Comparison of ENCODE assay signal across 2 cellular contexts in the genomic region with DNA sequence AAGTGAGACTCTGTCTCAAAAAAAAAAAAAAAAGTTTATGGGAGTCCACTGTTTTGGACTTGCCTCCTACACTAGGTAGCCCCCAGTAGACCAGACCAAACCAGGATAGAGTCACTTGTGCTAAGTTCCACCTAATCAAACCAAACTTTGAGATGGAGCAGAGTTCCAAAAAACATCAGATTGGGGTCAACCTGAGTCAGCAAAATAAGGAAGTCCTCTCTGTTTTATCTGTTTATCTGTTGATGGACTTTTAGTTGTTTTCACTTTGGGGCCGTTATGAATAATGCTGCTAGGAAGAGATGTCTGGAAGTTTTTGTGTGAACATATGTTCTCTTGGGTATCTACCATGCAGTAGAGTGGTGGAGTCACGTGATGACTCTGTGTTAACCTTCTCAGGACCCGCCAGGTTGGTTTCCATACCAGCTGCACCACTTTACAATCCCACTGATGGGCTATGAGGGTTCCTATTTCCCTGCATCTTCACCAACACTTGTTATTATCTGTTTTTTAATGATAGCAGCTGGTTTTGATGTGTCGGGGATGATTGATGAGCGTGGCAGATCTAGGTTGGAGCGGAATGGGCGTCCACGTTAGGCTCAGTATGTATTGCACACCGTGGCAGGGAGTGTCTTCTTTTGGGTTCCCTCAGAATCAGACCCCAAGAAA.
TF ChIP-seq lines count a peak whose summit lies in the region.

No MANE protein-coding gene starts in this region.

TF ChIP-seq in HepG2, 621 proteins besides CTCF, POLR2A, EP300 and RAD21:
- TF ChIP-seq RAD51 (IDR thresholded peaks at IDR 0.05; ENCODE audit: borderline replicate concordance) = peak; percentile 60; the same call in 1 of the 2 replicates
- TF ChIP-seq MAFF (IDR thresholded peaks at IDR 0.05; ENCODE audit: low read depth, low read length) = peak; percentile 89
- peak; percentile 90 to 93 for TF ChIP-seq MAFK (conservative IDR thresholded peaks at IDR 0.05 in 1 of 2, IDR thresholded peaks at IDR 0.05 in 1 of 2; ENCODE audit: low read length in 2 of 2)
- no peak for TF ChIP-seq REXO4 (CRISPR knock-in tag; IDR thresholded peaks at IDR 0.05; ENCODE audit: borderline replicate concordance)
- TF ChIP-seq, protein P1, sequence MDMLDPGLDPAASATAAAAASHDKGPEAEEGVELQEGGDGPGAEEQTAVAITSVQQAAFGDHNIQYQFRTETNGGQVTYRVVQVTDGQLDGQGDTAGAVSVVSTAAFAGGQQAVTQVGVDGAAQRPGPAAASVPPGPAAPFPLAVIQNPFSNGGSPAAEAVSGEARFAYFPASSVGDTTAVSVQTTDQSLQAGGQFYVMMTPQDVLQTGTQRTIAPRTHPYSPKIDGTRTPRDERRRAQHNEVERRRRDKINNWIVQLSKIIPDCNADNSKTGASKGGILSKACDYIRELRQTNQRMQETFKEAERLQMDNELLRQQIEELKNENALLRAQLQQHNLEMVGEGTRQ (IDR thresholded peaks at IDR 0.05; ENCODE audit: low read depth, low read length) = peak; percentile 48; the same call in 1 of the 2 replicates
- TF ChIP-seq, protein P1 (CRISPR knock-in tag; IDR thresholded peaks at IDR 0.05; ENCODE audit: borderline replicate concordance) = no peak

TF ChIP-seq in IMR-90, 13 proteins besides CTCF, POLR2A, EP300 and RAD21:
- TF ChIP-seq RCOR1 (IDR thresholded peaks at IDR 0.05; ENCODE audit: insufficient replicate concordance, low read length) = no peak
- no peak for TF ChIP-seq CEBPB (IDR thresholded peaks at IDR 0.05; ENCODE audit: low read depth, low read length)
- TF ChIP-seq ELK1 (IDR thresholded peaks at IDR 0.05; ENCODE audit: borderline replicate concordance, low read depth, low read length) = no peak
- TF ChIP-seq NFE2L2 (IDR thresholded peaks at IDR 0.05; ENCODE audit: low read depth, low read length) = no peak
- TF ChIP-seq BHLHE40 (IDR thresholded peaks at IDR 0.05; ENCODE audit: low read depth, low read length) = no peak
- TF ChIP-seq MAFK (IDR thresholded peaks at IDR 0.05; ENCODE audit: low read depth, low read length) = peak; percentile 87
